8 cellular contexts compared by ENCODE assay signal in genomic region chr11:74493816-74494630, GRCh38. TPM values are rescaled to one million over a fixed set of nuclear protein-coding genes. Genes with fewer than 3 reads are reported as not detected.
DNase-seq lines count a peak whose midpoint lies in the region; ATAC-seq and TF ChIP-seq lines count a peak whose summit lies in the region.

No MANE protein-coding gene starts in this region.

- CTCF ChIA-PET in PC-3 (lab: Charles Lee): interaction anchor here (0.6 to 1.9 kb wide), 6 partner anchors 29 to 77 kb away, joined by 3 to 16 read pairs (median 3); no protein-coding TSS in a partner anchor

- no peak overlapping the region for H4K91ac ChIP-seq in neuronal stem cell (ENCODE audit: low read depth, low read length, poor library complexity)

- H3K4me1 Mint-ChIP-seq in activated T-cell treated with anti-CD3 and anti-CD28 coated beads, Interleukin-2, amount 50 U/mL, for 4 hours (ENCODE audit: low read depth): peaks cover 19% of the 10 kb centered on the region
- H3K4me1 Mint-ChIP-seq in endodermal cell: peaks cover 10% of the 10 kb centered on the region

- H3K27me3 ChIP-seq in PC-3 (ENCODE audit: low read length): no peaks in the 10 kb centered on the region
- H3K27me3 ChIP-seq in endodermal cell (ENCODE audit: control insufficient read depth, insufficient read depth, low read length, poor library complexity, severe bottlenecking): no peaks in the 10 kb centered on the region
- H3K27me3 ChIP-seq in neuronal stem cell (ENCODE audit: control insufficient read depth in 3 of 3, insufficient read depth in 3 of 3, low read depth in 1 of 3, low read length in 3 of 3): no peaks in the 10 kb centered on the region

- POLR2A ChIA-PET in PC-3 (lab: Charles Lee; ENCODE audit: unreplicated experiment): interaction anchor here (0.6 to 0.9 kb wide), 2 partner anchors 21 to 77 kb away, joined by 7 to 47 read pairs; no protein-coding TSS in a partner anchor

- no peaks in the 10 kb centered on the region for H3K9me3 ChIP-seq in PC-3 (ENCODE audit: low read length)
- H3K9me3 ChIP-seq in endodermal cell (ENCODE audit: control insufficient read depth, low read length): peaks cover 13% of the 10 kb centered on the region
- peaks cover 2 to 3% of the 10 kb centered on the region in 2 donors for H3K9me3 ChIP-seq in neuronal stem cell (replicated peaks in 1 of 2; ENCODE audit: control insufficient read depth in 2 of 2, insufficient read depth in 1 of 2, low read depth in 1 of 2, low read length in 2 of 2)

- H3K4me3 ChIP-seq in PC-3 (ENCODE audit: low read length) (peak overlapping the region; percentile 92), endodermal cell (ENCODE audit: low read length) (peak overlapping the region; percentile 81), neuronal stem cell (ENCODE audit: low read length in 2 of 2) (peak overlapping the region; percentile 87 to 98)

- H3K79me2 ChIP-seq in PC-3 (ENCODE audit: low read length): no peaks in the 10 kb centered on the region

- whole genome bisulfite sequencing in endodermal cell (ENCODE audit: insufficient coverage in 1 of 2, insufficient read length in 1 of 2), 2 experiments: 14 to 19% methylated on average over 7 to 12 of the region's 12 CpGs
- 100% methylated on average over 1 of the region's 12 CpGs; no CpG with 5 or more reads in 1 of the 2 donors for WGBS in neuronal stem cell (ENCODE audit: extremely low coverage in 2 of 2, insufficient read length in 2 of 2, insufficient replicate concordance in 1 of 2), 2 donors

- H3K36me3 ChIP-seq in PC-3 (ENCODE audit: low read depth, low read length) (no peaks in the 10 kb centered on the region), endodermal cell (ENCODE audit: control insufficient read depth, insufficient read depth, low read length) (no peaks in the 10 kb centered on the region), neuronal stem cell (replicated peaks in 1 of 2; ENCODE audit: control insufficient read depth in 2 of 2, insufficient read depth in 2 of 2, low read length in 2 of 2) (no peaks in the 10 kb centered on the region)

- H3K27ac ChIP-seq in PC-3 (ENCODE audit: low read length) (peak overlapping the region; percentile 92), endodermal cell (ENCODE audit: low read depth, low read length) (peak overlapping the region; percentile 96), neuronal stem cell (replicated peaks; ENCODE audit: low read length) (peak overlapping the region; percentile 43)

- TF ChIP-seq CTCF in PC-3 (conservative IDR thresholded peaks at IDR 0.05; ENCODE audit: low read depth, low read length) (no peak), endodermal cell (conservative IDR thresholded peaks at IDR 0.05) (peak; percentile 23)

- H3K4me1 ChIP-seq in PC-3 (ENCODE audit: insufficient read depth, low read length) (peaks cover 17% of the 10 kb centered on the region), endodermal cell (ENCODE audit: control insufficient read depth, insufficient read depth, low read length) (no peaks in the 10 kb centered on the region), neuronal stem cell (ENCODE audit: control insufficient read depth in 2 of 2, insufficient read depth in 1 of 2, low read depth in 1 of 2, low read length in 2 of 2) (peaks cover 3 to 6% of the 10 kb centered on the region in 2 donors)

- no peaks in the 10 kb centered on the region for H3K27me3 Mint-ChIP-seq in activated T-cell treated with anti-CD3 and anti-CD28 coated beads, Interleukin-2, amount 50 U/mL, for 4 hours (ENCODE audit: low read depth)
- H3K27me3 Mint-ChIP-seq in endodermal cell (ENCODE audit: insufficient read depth): no peaks in the 10 kb centered on the region

- H3K79me1 ChIP-seq in neuronal stem cell (ENCODE audit: low read depth, low read length): no peaks in the 10 kb centered on the region

- TSS peak; percentile 65 for BruUV-seq in PC-3 (replicated peaks; lab: Mats Ljungman, UMichigan)

- ATAC-seq in activated T-cell treated with anti-CD3 and anti-CD28 coated beads, Interleukin-2, amount 50 U/mL, for 4 hours: no peak
- no peak for ATAC-seq in PC-3

- H3K9me2 ChIP-seq in PC-3 (replicated peaks; ENCODE audit: low read length): no peaks in the 10 kb centered on the region

- H2BK5ac ChIP-seq in neuronal stem cell (ENCODE audit: low read length): peak overlapping the region; percentile 100

- H2AK5ac ChIP-seq in neuronal stem cell (ENCODE audit: low read depth, low read length): no peak overlapping the region

- H3K9me3 Mint-ChIP-seq in activated T-cell treated with anti-CD3 and anti-CD28 coated beads, Interleukin-2, amount 50 U/mL, for 4 hours: peaks cover 7% of the 10 kb centered on the region
- H3K9me3 Mint-ChIP-seq in endodermal cell: peaks cover 28% of the 10 kb centered on the region

- peaks cover 4% of the 10 kb centered on the region for H3F3A ChIP-seq in PC-3 (ENCODE audit: low read length, unreplicated experiment)

- H3K4me2 ChIP-seq in PC-3 (ENCODE audit: low read length) (peak overlapping the region; percentile 87), neuronal stem cell (ENCODE audit: insufficient read depth, low read length, poor library complexity, severe bottlenecking) (peak overlapping the region; percentile 79)

- H3K23ac ChIP-seq in neuronal stem cell (ENCODE audit: low read depth, low read length, poor library complexity): peak overlapping the region; percentile 98

- no peak overlapping the region for H3K18ac ChIP-seq in neuronal stem cell (ENCODE audit: low read length)

- no peak overlapping the region for H4K8ac ChIP-seq in neuronal stem cell (ENCODE audit: low read depth, low read length)

- H3K36me3 Mint-ChIP-seq in activated T-cell treated with anti-CD3 and anti-CD28 coated beads, Interleukin-2, amount 50 U/mL, for 4 hours (ENCODE audit: insufficient read depth): peaks cover 7% of the 10 kb centered on the region
- H3K36me3 Mint-ChIP-seq in endodermal cell (ENCODE audit: low read depth): peaks cover 26% of the 10 kb centered on the region

- H3K9ac ChIP-seq in PC-3 (ENCODE audit: low read length): peak overlapping the region; percentile 96
- H3K9ac ChIP-seq in endodermal cell (ENCODE audit: extremely low read depth, low read length, poor library complexity, severe bottlenecking): peak overlapping the region; percentile 74
- H3K9ac ChIP-seq in neuronal stem cell (ENCODE audit: low read depth, low read length, poor library complexity): no peak overlapping the region

- no peak overlapping the region for H3K14ac ChIP-seq in neuronal stem cell (ENCODE audit: low read length)

- intact Hi-C loops in PC-3 (cut with micrococcal nuclease): no loop called here

- no peak overlapping the region for H3K4ac ChIP-seq in neuronal stem cell (ENCODE audit: low read length)

- no peaks in the 10 kb centered on the region for H4K20me1 ChIP-seq in PC-3 (ENCODE audit: low read length)

- H2BK15ac ChIP-seq in neuronal stem cell (ENCODE audit: low read length): peak overlapping the region; percentile 86

- peak overlapping the region; percentile 86 for H3K27ac Mint-ChIP-seq in endodermal cell

- H3K4me3 Mint-ChIP-seq in activated T-cell treated with anti-CD3 and anti-CD28 coated beads, Interleukin-2, amount 50 U/mL, for 4 hours: peak overlapping the region; percentile 83
- peak overlapping the region; percentile 63 for H3K4me3 Mint-ChIP-seq in endodermal cell

- H2AFZ ChIP-seq in PC-3 (ENCODE audit: low read length) (peak overlapping the region; percentile 96), neuronal stem cell (ENCODE audit: low read length) (peak overlapping the region; percentile 100)

- DNase-seq in activated T-cell treated with anti-CD3 and anti-CD28 coated beads, Interleukin-2, amount 50 U/mL, for 4 hours: no peak
- no peak for DNase-seq in activated T-cell treated with anti-CD3 and anti-CD28 coated beads, Interleukin-2, amount 50 U/mL, for 1 hour
- DNase-seq in PC-3: peak; percentile 80
- DNase-seq in endodermal cell: no peak
- no peak for DNase-seq in neuronal stem cell (ENCODE audit: low spot score)
- DNase-seq in germinal center (ENCODE audit: low spot score): no peak
- no peak for DNase-seq in activated effector memory CD4-positive, alpha-beta T cell treated with Interleukin-2 at 50 U/mL for 16 hours
- no peak for DNase-seq in HUDEP-2 (lab: John Stamatoyannopoulos, UW; ENCODE audit: unreplicated experiment in 76 of 76)

- H2BK12ac ChIP-seq in neuronal stem cell (ENCODE audit: low read length): no peak overlapping the region

- no peak overlapping the region for H2BK120ac ChIP-seq in neuronal stem cell (ENCODE audit: low read depth, low read length)

RNA-seq across cellular contexts. Expression of gene LIPT2, which starts 0.5 kb away (rescaled TPM):
- total RNA-seq in activated T-cell treated with anti-CD3 and anti-CD28 coated beads, Interleukin-2, amount 50 U/mL, for 4 hours: 1 to 10 TPM; 3.2 to 8.1 (median 5.5) TPM
- total RNA-seq in PC-3 (2014; rRNA removed): 9.4 and 11.3 TPM in 2 replicates
- 1 to 10 TPM; 6.7 to 9.4 TPM for total RNA-seq in endodermal cell
- polyA plus RNA-seq in endodermal cell (2013, experiment 1 of 2): 5.6 TPM
- polyA plus RNA-seq in endodermal cell (2013, experiment 2 of 2): 4.8 TPM
- 8.9 TPM for polyA plus RNA-seq in neuronal stem cell (2013, experiment 1 of 2)
- 8.4 TPM for polyA plus RNA-seq in neuronal stem cell (2013, experiment 2 of 2)

RNA-seq across cellular contexts. Expression of gene KCNE3, which starts 26.7 kb away (rescaled TPM):
- not detected for total RNA-seq in activated T-cell treated with anti-CD3 and anti-CD28 coated beads, Interleukin-2, amount 50 U/mL, for 4 hours
- total RNA-seq in PC-3 (2014; rRNA removed): 0.58 and 0.73 TPM in 2 replicates
- 1 to 10 TPM; 3.6 to 9.0 TPM for total RNA-seq in endodermal cell
- 1.0 TPM for polyA plus RNA-seq in endodermal cell (2013, experiment 1 of 2)
- polyA plus RNA-seq in endodermal cell (2013, experiment 2 of 2): 1.1 TPM
- 1.2 TPM for polyA plus RNA-seq in neuronal stem cell (2013, experiment 1 of 2)
- 1.1 TPM for polyA plus RNA-seq in neuronal stem cell (2013, experiment 2 of 2)

Comparison
In these comparisons a context has a peak if more than half of its experiments do, and no peak if none do; other contexts are left out.
1. H3K27ac ChIP-seq: peak in every context shown above with its lines; median percentile 96 in endodermal cell; 92 in PC-3; 43 in neuronal stem cell.